ENCODE assay signal across 1 cellular context in the genomic region with DNA sequence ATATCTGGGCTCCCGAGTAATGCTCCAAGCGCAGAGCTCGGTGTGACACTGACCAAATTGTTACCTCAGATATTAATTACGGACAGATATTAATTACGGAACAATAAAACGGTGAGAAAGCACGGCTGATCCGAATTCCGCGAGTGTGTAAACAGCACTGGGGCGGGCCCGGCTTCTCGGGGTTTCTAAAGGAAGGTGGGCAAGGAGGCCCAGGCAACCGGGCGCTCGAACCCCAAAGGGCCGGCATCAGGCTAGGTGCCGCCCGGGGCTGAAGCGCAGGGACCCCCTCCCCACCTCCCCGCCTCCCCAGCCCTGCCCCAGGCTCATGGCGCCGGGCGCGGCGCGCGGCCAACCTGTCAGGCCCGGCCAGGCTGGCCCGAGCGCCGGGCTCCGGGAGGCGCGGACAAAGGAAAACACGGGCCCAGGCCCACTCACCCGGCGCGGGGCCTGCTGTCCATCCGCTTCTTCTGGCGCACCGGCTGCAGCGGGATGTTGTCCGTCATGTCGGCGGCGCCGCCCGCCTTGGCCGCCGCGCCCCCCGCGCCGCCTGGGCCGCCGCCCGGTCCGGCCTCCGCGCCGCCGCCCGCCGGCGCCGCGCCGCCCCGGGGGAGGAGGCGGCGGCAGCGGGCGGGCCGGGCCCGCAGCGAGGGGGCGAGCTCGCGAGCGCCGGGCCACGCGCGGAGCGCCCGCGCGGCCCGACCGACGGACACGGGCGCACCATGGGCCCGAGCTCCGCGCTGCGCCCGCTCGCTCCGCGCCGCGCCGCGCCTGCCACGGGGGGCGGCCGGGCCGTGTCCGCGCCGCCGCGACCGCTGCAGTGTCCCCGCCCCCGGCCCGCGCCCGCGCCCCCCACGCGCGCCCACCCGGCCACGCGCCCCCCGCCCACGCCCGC.
TF ChIP-seq lines count a peak whose summit lies in the region.

A gene with protein sequence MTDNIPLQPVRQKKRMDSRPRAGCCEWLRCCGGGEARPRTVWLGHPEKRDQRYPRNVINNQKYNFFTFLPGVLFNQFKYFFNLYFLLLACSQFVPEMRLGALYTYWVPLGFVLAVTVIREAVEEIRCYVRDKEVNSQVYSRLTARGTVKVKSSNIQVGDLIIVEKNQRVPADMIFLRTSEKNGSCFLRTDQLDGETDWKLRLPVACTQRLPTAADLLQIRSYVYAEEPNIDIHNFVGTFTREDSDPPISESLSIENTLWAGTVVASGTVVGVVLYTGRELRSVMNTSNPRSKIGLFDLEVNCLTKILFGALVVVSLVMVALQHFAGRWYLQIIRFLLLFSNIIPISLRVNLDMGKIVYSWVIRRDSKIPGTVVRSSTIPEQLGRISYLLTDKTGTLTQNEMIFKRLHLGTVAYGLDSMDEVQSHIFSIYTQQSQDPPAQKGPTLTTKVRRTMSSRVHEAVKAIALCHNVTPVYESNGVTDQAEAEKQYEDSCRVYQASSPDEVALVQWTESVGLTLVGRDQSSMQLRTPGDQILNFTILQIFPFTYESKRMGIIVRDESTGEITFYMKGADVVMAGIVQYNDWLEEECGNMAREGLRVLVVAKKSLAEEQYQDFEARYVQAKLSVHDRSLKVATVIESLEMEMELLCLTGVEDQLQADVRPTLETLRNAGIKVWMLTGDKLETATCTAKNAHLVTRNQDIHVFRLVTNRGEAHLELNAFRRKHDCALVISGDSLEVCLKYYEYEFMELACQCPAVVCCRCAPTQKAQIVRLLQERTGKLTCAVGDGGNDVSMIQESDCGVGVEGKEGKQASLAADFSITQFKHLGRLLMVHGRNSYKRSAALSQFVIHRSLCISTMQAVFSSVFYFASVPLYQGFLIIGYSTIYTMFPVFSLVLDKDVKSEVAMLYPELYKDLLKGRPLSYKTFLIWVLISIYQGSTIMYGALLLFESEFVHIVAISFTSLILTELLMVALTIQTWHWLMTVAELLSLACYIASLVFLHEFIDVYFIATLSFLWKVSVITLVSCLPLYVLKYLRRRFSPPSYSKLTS (minus strand): TSS at position 524 of the 892 bp plus-strand sequence. CDS start 21 bp downstream, at position 503.

TF ChIP-seq in HepG2, 621 proteins besides CTCF, POLR2A, EP300 and RAD21 (continued from another document and continues in another):
- TF ChIP-seq ZNF274 (CRISPR knock-in tag; IDR thresholded peaks at IDR 0.05) (0 out of 2 replicates have a peak, but pooled peaks have one; percentile 58), MTA3 (CRISPR knock-in tag; IDR thresholded peaks at IDR 0.05) (no peak), CC2D1A (CRISPR knock-in tag; IDR thresholded peaks at IDR 0.05) (no peak), MEIS2 (CRISPR knock-in tag; IDR thresholded peaks at IDR 0.05) (peak; percentile 78), ZNF10 (CRISPR knock-in tag; IDR thresholded peaks at IDR 0.05; ENCODE audit: borderline replicate concordance, low read depth) (no peak), ZNF891 (CRISPR knock-in tag; IDR thresholded peaks at IDR 0.05) (no peak), RBFOX2 (IDR thresholded peaks at IDR 0.05; ENCODE audit: low read depth, low read length) (peak; percentile 35; the same call in 1 of the 2 replicates), DNMT3B (CRISPR knock-in tag; conservative IDR thresholded peaks at IDR 0.05) (no peak), ZEB1 (IDR thresholded peaks at IDR 0.05; ENCODE audit: insufficient replicate concordance, low read depth) (no peak), ZBTB7B (CRISPR knock-in tag; IDR thresholded peaks at IDR 0.05) (0 out of 2 replicates have a peak, but pooled peaks have one; percentile 18), ZNF333 (CRISPR knock-in tag; IDR thresholded peaks at IDR 0.05; ENCODE audit: borderline replicate concordance) (no peak), ZNF619 (CRISPR knock-in tag; IDR thresholded peaks at IDR 0.05) (no peak), ZNF44 (CRISPR knock-in tag; IDR thresholded peaks at IDR 0.05) (no peak), SYNCRIP (IDR thresholded peaks at IDR 0.05; ENCODE audit: insufficient read depth, low read depth, low read length) (no peak), ZSCAN21 (CRISPR knock-in tag; IDR thresholded peaks at IDR 0.05; ENCODE audit: borderline replicate concordance) (no peak), ZNF501 (CRISPR knock-in tag; IDR thresholded peaks at IDR 0.05) (peak; percentile 6; the same call in 1 of the 2 replicates), ZNF761 (CRISPR knock-in tag; conservative IDR thresholded peaks at IDR 0.05) (0 out of 2 replicates have a peak, but pooled peaks have one; percentile 46), FOXA1 (IDR thresholded peaks at IDR 0.05) (no peak), FOXA1 (CRISPR knock-in tag; IDR thresholded peaks at IDR 0.05) (peak; percentile 23; the same call in 1 of the 2 replicates), MZF1 (CRISPR knock-in tag; IDR thresholded peaks at IDR 0.05; ENCODE audit: borderline replicate concordance) (no peak), ZMYM3 (CRISPR knock-in tag; IDR thresholded peaks at IDR 0.05) (no peak), ZNF737 (CRISPR knock-in tag; IDR thresholded peaks at IDR 0.05; ENCODE audit: borderline replicate concordance) (no peak), EEA1 (CRISPR knock-in tag; IDR thresholded peaks at IDR 0.05; ENCODE audit: borderline replicate concordance) (no peak), ARHGAP35 (CRISPR knock-in tag; IDR thresholded peaks at IDR 0.05; ENCODE audit: borderline replicate concordance) (no peak), ZFP36 (IDR thresholded peaks at IDR 0.05; ENCODE audit: borderline replicate concordance, low read depth, low read length, partially characterized antibody) (no peak), CBX2 (IDR thresholded peaks at IDR 0.05; ENCODE audit: low read depth, low read length) (no peak), CBX2 (CRISPR knock-in tag; IDR thresholded peaks at IDR 0.05; ENCODE audit: low read depth) (no peak), ZNF552 (CRISPR knock-in tag; IDR thresholded peaks at IDR 0.05; ENCODE audit: borderline replicate concordance) (no peak), ZNF260 (CRISPR knock-in tag; IDR thresholded peaks at IDR 0.05; ENCODE audit: borderline replicate concordance, low read depth) (no peak), MED13 (CRISPR knock-in tag; IDR thresholded peaks at IDR 0.05) (no peak), ZNF207 (IDR thresholded peaks at IDR 0.05; ENCODE audit: borderline replicate concordance) (no peak), SPEN (CRISPR knock-in tag; IDR thresholded peaks at IDR 0.05; ENCODE audit: low read depth) (no peak), ZNF816 (CRISPR knock-in tag; IDR thresholded peaks at IDR 0.05; ENCODE audit: borderline replicate concordance) (0 out of 2 replicates have a peak, but pooled peaks have one; percentile 12), KLF11 (CRISPR knock-in tag; IDR thresholded peaks at IDR 0.05) (no peak)
- TF ChIP-seq, protein P1, sequence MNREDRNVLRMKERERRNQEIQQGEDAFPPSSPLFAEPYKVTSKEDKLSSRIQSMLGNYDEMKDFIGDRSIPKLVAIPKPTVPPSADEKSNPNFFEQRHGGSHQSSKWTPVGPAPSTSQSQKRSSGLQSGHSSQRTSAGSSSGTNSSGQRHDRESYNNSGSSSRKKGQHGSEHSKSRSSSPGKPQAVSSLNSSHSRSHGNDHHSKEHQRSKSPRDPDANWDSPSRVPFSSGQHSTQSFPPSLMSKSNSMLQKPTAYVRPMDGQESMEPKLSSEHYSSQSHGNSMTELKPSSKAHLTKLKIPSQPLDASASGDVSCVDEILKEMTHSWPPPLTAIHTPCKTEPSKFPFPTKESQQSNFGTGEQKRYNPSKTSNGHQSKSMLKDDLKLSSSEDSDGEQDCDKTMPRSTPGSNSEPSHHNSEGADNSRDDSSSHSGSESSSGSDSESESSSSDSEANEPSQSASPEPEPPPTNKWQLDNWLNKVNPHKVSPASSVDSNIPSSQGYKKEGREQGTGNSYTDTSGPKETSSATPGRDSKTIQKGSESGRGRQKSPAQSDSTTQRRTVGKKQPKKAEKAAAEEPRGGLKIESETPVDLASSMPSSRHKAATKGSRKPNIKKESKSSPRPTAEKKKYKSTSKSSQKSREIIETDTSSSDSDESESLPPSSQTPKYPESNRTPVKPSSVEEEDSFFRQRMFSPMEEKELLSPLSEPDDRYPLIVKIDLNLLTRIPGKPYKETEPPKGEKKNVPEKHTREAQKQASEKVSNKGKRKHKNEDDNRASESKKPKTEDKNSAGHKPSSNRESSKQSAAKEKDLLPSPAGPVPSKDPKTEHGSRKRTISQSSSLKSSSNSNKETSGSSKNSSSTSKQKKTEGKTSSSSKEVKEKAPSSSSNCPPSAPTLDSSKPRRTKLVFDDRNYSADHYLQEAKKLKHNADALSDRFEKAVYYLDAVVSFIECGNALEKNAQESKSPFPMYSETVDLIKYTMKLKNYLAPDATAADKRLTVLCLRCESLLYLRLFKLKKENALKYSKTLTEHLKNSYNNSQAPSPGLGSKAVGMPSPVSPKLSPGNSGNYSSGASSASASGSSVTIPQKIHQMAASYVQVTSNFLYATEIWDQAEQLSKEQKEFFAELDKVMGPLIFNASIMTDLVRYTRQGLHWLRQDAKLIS (CRISPR knock-in tag; IDR thresholded peaks at IDR 0.05) = no peak
- TF ChIP-seq, protein P2, sequence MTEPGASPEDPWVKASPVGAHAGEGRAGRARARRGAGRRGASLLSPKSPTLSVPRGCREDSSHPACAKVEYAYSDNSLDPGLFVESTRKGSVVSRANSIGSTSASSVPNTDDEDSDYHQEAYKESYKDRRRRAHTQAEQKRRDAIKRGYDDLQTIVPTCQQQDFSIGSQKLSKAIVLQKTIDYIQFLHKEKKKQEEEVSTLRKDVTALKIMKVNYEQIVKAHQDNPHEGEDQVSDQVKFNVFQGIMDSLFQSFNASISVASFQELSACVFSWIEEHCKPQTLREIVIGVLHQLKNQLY (CRISPR knock-in tag; IDR thresholded peaks at IDR 0.05) = no peak
- TF ChIP-seq, protein P3, sequence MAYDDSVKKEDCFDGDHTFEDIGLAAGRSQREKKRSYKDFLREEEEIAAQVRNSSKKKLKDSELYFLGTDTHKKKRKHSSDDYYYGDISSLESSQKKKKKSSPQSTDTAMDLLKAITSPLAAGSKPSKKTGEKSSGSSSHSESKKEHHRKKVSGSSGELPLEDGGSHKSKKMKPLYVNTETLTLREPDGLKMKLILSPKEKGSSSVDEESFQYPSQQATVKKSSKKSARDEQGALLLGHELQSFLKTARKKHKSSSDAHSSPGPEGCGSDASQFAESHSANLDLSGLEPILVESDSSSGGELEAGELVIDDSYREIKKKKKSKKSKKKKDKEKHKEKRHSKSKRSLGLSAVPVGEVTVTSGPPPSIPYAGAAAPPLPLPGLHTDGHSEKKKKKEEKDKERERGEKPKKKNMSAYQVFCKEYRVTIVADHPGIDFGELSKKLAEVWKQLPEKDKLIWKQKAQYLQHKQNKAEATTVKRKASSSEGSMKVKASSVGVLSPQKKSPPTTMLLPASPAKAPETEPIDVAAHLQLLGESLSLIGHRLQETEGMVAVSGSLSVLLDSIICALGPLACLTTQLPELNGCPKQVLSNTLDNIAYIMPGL (CRISPR knock-in tag; IDR thresholded peaks at IDR 0.05; ENCODE audit: borderline replicate concordance in 1 of 2, low read depth in 1 of 2) = peak in 1 of 2 experiments; percentile 18; a peak in 1 of 4 replicates
- TF ChIP-seq, protein P4, sequence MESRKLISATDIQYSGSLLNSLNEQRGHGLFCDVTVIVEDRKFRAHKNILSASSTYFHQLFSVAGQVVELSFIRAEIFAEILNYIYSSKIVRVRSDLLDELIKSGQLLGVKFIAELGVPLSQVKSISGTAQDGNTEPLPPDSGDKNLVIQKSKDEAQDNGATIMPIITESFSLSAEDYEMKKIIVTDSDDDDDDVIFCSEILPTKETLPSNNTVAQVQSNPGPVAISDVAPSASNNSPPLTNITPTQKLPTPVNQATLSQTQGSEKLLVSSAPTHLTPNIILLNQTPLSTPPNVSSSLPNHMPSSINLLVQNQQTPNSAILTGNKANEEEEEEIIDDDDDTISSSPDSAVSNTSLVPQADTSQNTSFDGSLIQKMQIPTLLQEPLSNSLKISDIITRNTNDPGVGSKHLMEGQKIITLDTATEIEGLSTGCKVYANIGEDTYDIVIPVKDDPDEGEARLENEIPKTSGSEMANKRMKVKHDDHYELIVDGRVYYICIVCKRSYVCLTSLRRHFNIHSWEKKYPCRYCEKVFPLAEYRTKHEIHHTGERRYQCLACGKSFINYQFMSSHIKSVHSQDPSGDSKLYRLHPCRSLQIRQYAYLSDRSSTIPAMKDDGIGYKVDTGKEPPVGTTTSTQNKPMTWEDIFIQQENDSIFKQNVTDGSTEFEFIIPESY (CRISPR knock-in tag; IDR thresholded peaks at IDR 0.05) = no peak
- TF ChIP-seq, protein P5, sequence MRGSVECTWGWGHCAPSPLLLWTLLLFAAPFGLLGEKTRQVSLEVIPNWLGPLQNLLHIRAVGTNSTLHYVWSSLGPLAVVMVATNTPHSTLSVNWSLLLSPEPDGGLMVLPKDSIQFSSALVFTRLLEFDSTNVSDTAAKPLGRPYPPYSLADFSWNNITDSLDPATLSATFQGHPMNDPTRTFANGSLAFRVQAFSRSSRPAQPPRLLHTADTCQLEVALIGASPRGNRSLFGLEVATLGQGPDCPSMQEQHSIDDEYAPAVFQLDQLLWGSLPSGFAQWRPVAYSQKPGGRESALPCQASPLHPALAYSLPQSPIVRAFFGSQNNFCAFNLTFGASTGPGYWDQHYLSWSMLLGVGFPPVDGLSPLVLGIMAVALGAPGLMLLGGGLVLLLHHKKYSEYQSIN (CRISPR knock-in tag; IDR thresholded peaks at IDR 0.05; ENCODE audit: borderline replicate concordance) = no peak
- TF ChIP-seq, protein P6, sequence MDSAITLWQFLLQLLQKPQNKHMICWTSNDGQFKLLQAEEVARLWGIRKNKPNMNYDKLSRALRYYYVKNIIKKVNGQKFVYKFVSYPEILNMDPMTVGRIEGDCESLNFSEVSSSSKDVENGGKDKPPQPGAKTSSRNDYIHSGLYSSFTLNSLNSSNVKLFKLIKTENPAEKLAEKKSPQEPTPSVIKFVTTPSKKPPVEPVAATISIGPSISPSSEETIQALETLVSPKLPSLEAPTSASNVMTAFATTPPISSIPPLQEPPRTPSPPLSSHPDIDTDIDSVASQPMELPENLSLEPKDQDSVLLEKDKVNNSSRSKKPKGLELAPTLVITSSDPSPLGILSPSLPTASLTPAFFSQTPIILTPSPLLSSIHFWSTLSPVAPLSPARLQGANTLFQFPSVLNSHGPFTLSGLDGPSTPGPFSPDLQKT (CRISPR knock-in tag; IDR thresholded peaks at IDR 0.05; ENCODE audit: borderline replicate concordance) = no peak
- TF ChIP-seq, protein P7, sequence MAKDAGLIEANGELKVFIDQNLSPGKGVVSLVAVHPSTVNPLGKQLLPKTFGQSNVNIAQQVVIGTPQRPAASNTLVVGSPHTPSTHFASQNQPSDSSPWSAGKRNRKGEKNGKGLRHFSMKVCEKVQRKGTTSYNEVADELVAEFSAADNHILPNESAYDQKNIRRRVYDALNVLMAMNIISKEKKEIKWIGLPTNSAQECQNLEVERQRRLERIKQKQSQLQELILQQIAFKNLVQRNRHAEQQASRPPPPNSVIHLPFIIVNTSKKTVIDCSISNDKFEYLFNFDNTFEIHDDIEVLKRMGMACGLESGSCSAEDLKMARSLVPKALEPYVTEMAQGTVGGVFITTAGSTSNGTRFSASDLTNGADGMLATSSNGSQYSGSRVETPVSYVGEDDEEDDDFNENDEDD (CRISPR knock-in tag; IDR thresholded peaks at IDR 0.05; ENCODE audit: borderline replicate concordance) = no peak
- TF ChIP-seq, protein P8, sequence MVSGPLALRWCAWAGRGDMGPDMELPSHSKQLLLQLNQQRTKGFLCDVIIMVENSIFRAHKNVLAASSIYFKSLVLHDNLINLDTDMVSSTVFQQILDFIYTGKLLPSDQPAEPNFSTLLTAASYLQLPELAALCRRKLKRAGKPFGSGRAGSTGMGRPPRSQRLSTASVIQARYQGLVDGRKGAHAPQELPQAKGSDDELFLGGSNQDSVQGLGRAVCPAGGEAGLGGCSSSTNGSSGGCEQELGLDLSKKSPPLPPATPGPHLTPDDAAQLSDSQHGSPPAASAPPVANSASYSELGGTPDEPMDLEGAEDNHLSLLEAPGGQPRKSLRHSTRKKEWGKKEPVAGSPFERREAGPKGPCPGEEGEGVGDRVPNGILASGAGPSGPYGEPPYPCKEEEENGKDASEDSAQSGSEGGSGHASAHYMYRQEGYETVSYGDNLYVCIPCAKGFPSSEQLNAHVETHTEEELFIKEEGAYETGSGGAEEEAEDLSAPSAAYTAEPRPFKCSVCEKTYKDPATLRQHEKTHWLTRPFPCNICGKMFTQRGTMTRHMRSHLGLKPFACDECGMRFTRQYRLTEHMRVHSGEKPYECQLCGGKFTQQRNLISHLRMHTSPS (CRISPR knock-in tag; IDR thresholded peaks at IDR 0.05; ENCODE audit: low read depth) = no peak
